ENCODE assay signal across 2 cellular contexts in the genomic region with DNA sequence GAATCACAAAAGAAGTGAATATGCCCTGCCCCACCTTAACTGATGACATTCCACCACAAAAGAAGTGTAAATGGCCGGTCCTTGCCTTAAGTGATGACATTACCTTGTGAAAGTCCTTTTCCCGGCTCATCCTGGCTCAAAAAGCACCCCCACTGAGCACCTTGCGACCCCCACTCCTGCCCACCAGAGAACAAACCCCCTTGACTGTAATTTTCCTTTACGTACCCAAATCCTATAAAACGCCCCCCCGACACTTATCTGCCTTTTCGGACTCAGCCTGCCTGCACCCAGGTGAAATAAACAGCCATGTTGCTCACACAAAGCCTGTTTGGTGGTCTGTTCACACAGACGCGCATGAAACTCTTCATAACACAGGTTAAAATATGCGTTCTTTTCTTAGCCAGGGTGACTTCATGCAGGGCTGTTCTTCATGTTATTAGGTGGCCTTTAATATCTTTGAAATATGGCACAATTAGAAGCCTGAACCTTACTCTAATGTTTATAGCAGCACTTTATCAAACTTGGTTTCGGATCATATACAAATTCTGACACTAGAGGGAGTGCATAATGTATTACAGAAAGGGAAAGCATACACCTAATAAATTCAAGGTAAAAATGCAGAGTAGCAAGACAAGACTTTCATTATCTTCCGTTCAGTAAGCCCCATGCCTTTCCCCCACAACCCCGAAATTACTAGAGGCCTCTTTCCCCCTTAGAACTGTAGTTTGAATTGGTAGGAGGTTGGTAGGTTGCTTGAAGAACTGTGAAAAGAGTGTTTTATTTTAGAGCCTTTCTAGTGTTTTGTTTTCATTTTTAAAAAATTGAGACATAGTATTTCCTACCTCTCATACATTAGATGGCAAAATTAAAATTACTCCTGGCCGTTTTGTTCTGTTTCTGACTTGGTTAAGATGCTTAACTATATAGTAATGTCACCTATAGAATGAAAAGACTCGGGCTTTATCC.
TF ChIP-seq lines count a peak whose summit lies in the region.

No MANE protein-coding gene starts in this region.

TF ChIP-seq in Ishikawa, 13 proteins besides CTCF, POLR2A, EP300 and RAD21 (continued from another document):
- TF ChIP-seq, protein P1, sequence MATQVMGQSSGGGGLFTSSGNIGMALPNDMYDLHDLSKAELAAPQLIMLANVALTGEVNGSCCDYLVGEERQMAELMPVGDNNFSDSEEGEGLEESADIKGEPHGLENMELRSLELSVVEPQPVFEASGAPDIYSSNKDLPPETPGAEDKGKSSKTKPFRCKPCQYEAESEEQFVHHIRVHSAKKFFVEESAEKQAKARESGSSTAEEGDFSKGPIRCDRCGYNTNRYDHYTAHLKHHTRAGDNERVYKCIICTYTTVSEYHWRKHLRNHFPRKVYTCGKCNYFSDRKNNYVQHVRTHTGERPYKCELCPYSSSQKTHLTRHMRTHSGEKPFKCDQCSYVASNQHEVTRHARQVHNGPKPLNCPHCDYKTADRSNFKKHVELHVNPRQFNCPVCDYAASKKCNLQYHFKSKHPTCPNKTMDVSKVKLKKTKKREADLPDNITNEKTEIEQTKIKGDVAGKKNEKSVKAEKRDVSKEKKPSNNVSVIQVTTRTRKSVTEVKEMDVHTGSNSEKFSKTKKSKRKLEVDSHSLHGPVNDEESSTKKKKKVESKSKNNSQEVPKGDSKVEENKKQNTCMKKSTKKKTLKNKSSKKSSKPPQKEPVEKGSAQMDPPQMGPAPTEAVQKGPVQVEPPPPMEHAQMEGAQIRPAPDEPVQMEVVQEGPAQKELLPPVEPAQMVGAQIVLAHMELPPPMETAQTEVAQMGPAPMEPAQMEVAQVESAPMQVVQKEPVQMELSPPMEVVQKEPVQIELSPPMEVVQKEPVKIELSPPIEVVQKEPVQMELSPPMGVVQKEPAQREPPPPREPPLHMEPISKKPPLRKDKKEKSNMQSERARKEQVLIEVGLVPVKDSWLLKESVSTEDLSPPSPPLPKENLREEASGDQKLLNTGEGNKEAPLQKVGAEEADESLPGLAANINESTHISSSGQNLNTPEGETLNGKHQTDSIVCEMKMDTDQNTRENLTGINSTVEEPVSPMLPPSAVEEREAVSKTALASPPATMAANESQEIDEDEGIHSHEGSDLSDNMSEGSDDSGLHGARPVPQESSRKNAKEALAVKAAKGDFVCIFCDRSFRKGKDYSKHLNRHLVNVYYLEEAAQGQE (IDR thresholded peaks at IDR 0.05; ENCODE audit: low read depth), result no peak
- no peak for TF ChIP-seq EGR1 (IDR thresholded peaks at IDR 0.05)

TF ChIP-seq in WTC11, 78 proteins besides CTCF, POLR2A, EP300 and RAD21 (continued from another document):
- TF ChIP-seq, protein P2, sequence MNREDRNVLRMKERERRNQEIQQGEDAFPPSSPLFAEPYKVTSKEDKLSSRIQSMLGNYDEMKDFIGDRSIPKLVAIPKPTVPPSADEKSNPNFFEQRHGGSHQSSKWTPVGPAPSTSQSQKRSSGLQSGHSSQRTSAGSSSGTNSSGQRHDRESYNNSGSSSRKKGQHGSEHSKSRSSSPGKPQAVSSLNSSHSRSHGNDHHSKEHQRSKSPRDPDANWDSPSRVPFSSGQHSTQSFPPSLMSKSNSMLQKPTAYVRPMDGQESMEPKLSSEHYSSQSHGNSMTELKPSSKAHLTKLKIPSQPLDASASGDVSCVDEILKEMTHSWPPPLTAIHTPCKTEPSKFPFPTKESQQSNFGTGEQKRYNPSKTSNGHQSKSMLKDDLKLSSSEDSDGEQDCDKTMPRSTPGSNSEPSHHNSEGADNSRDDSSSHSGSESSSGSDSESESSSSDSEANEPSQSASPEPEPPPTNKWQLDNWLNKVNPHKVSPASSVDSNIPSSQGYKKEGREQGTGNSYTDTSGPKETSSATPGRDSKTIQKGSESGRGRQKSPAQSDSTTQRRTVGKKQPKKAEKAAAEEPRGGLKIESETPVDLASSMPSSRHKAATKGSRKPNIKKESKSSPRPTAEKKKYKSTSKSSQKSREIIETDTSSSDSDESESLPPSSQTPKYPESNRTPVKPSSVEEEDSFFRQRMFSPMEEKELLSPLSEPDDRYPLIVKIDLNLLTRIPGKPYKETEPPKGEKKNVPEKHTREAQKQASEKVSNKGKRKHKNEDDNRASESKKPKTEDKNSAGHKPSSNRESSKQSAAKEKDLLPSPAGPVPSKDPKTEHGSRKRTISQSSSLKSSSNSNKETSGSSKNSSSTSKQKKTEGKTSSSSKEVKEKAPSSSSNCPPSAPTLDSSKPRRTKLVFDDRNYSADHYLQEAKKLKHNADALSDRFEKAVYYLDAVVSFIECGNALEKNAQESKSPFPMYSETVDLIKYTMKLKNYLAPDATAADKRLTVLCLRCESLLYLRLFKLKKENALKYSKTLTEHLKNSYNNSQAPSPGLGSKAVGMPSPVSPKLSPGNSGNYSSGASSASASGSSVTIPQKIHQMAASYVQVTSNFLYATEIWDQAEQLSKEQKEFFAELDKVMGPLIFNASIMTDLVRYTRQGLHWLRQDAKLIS (CRISPR knock-in tag; IDR thresholded peaks at IDR 0.05; ENCODE audit: borderline replicate concordance), result peak; percentile 36; the same call in 1 of the 2 replicates
- TF ChIP-seq ZBTB21 (CRISPR knock-in tag; IDR thresholded peaks at IDR 0.05; ENCODE audit: borderline replicate concordance) (no peak), SOX15 (CRISPR knock-in tag; IDR thresholded peaks at IDR 0.05) (no peak), HMGA2 (CRISPR knock-in tag; IDR thresholded peaks at IDR 0.05) (no peak), SP1 (CRISPR knock-in tag; conservative IDR thresholded peaks at IDR 0.05) (0 out of 2 replicates have a peak, but pooled peaks have one; percentile 26), ZNF416 (CRISPR knock-in tag; IDR thresholded peaks at IDR 0.05) (no peak), KAT7 (CRISPR knock-in tag; IDR thresholded peaks at IDR 0.05; ENCODE audit: borderline replicate concordance) (no peak), SMAD3 (CRISPR knock-in tag; IDR thresholded peaks at IDR 0.05; ENCODE audit: borderline replicate concordance) (no peak), FOXK1 (CRISPR knock-in tag; IDR thresholded peaks at IDR 0.05) (peak; percentile 54; the same call in 1 of the 2 replicates), ZNF396 (CRISPR knock-in tag; IDR thresholded peaks at IDR 0.05; ENCODE audit: borderline replicate concordance) (no peak), ZNF423 (CRISPR knock-in tag; IDR thresholded peaks at IDR 0.05) (no peak)
- TF ChIP-seq, protein P3, sequence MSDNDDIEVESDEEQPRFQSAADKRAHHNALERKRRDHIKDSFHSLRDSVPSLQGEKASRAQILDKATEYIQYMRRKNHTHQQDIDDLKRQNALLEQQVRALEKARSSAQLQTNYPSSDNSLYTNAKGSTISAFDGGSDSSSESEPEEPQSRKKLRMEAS (CRISPR knock-in tag; IDR thresholded peaks at IDR 0.05), result no peak
- TF ChIP-seq, protein P4, sequence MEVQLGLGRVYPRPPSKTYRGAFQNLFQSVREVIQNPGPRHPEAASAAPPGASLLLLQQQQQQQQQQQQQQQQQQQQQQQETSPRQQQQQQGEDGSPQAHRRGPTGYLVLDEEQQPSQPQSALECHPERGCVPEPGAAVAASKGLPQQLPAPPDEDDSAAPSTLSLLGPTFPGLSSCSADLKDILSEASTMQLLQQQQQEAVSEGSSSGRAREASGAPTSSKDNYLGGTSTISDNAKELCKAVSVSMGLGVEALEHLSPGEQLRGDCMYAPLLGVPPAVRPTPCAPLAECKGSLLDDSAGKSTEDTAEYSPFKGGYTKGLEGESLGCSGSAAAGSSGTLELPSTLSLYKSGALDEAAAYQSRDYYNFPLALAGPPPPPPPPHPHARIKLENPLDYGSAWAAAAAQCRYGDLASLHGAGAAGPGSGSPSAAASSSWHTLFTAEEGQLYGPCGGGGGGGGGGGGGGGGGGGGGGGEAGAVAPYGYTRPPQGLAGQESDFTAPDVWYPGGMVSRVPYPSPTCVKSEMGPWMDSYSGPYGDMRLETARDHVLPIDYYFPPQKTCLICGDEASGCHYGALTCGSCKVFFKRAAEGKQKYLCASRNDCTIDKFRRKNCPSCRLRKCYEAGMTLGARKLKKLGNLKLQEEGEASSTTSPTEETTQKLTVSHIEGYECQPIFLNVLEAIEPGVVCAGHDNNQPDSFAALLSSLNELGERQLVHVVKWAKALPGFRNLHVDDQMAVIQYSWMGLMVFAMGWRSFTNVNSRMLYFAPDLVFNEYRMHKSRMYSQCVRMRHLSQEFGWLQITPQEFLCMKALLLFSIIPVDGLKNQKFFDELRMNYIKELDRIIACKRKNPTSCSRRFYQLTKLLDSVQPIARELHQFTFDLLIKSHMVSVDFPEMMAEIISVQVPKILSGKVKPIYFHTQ (CRISPR knock-in tag; IDR thresholded peaks at IDR 0.05), result no peak
- TF ChIP-seq, protein P5, sequence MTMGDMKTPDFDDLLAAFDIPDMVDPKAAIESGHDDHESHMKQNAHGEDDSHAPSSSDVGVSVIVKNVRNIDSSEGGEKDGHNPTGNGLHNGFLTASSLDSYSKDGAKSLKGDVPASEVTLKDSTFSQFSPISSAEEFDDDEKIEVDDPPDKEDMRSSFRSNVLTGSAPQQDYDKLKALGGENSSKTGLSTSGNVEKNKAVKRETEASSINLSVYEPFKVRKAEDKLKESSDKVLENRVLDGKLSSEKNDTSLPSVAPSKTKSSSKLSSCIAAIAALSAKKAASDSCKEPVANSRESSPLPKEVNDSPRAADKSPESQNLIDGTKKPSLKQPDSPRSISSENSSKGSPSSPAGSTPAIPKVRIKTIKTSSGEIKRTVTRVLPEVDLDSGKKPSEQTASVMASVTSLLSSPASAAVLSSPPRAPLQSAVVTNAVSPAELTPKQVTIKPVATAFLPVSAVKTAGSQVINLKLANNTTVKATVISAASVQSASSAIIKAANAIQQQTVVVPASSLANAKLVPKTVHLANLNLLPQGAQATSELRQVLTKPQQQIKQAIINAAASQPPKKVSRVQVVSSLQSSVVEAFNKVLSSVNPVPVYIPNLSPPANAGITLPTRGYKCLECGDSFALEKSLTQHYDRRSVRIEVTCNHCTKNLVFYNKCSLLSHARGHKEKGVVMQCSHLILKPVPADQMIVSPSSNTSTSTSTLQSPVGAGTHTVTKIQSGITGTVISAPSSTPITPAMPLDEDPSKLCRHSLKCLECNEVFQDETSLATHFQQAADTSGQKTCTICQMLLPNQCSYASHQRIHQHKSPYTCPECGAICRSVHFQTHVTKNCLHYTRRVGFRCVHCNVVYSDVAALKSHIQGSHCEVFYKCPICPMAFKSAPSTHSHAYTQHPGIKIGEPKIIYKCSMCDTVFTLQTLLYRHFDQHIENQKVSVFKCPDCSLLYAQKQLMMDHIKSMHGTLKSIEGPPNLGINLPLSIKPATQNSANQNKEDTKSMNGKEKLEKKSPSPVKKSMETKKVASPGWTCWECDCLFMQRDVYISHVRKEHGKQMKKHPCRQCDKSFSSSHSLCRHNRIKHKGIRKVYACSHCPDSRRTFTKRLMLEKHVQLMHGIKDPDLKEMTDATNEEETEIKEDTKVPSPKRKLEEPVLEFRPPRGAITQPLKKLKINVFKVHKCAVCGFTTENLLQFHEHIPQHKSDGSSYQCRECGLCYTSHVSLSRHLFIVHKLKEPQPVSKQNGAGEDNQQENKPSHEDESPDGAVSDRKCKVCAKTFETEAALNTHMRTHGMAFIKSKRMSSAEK (CRISPR knock-in tag; IDR thresholded peaks at IDR 0.05; ENCODE audit: borderline replicate concordance), result no peak
- TF ChIP-seq, protein P6, sequence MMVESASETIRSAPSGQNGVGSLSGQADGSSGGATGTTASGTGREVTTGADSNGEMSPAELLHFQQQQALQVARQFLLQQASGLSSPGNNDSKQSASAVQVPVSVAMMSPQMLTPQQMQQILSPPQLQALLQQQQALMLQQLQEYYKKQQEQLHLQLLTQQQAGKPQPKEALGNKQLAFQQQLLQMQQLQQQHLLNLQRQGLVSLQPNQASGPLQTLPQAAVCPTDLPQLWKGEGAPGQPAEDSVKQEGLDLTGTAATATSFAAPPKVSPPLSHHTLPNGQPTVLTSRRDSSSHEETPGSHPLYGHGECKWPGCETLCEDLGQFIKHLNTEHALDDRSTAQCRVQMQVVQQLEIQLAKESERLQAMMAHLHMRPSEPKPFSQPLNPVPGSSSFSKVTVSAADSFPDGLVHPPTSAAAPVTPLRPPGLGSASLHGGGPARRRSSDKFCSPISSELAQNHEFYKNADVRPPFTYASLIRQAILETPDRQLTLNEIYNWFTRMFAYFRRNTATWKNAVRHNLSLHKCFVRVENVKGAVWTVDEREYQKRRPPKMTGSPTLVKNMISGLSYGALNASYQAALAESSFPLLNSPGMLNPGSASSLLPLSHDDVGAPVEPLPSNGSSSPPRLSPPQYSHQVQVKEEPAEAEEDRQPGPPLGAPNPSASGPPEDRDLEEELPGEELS (CRISPR knock-in tag; IDR thresholded peaks at IDR 0.05), result no peak
